Comparison of ENCODE assay signal across 5 cellular contexts in the genomic region with DNA sequence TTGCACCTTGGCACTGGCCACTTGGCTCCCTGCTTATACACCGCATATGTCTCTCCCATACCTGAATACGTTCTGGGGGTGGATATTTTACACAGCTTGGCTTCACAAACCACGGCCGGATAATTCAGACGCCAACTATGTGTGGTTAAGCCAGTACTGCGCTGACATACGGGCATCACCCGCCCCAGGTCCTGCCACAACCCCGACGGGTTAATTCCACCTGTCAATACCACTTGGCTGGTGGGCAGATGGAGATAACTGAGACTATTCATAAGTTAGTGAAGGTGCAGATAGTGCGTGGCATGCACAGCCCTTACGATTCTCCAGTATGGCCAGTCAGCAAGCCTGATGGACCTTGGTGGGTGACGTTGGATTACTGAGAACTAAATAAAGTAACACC.
"Had no signal": no experiment of that assay in that cellular context is flagged by ENCODE, and none has a peak within 500 bp of the region (broad histone marks: within the 10 kb centered on the region; RNA-seq: fewer than 3 reads in every experiment).

No MANE protein-coding gene starts in this region.

- ATAC-seq: GM23338, K562 had no signal

- H2AFZ ChIP-seq: GM23338 had no signal

- H3K4me2 ChIP-seq: GM23338 had no signal

- DNase-seq: H9, HCEC 1CT, IMR-90 had no signal

- H3K4me3 ChIP-seq: GM23338, K562 had no signal
